Comparison of ENCODE assay signal across 12 cellular contexts in genomic region chr11:44530413-44531115, GRCh38. TPM values are rescaled to one million over a fixed set of nuclear protein-coding genes. Genes with fewer than 3 reads are reported as not detected.
DNase-seq lines count a peak whose midpoint lies in the region; ATAC-seq and TF ChIP-seq lines count a peak whose summit lies in the region.
"Had no signal": no experiment of that assay in that cellular context is flagged by ENCODE, and none has a peak within 500 bp of the region (broad histone marks: within the 10 kb centered on the region; RNA-seq: fewer than 3 reads in every experiment).

No MANE protein-coding gene starts in this region.

- peak overlapping the region; percentile 8 for H3K4me3 Mint-ChIP-seq in activated CD8-positive, alpha-beta memory T cell treated with anti-CD3 and anti-CD28 coated beads, Interleukin-2, amount 10 ng/mL, durations not matched to agents 7 days and 5 days

- H3K36me3 Mint-ChIP-seq in activated CD8-positive, alpha-beta memory T cell treated with anti-CD3 and anti-CD28 coated beads, Interleukin-2, amount 10 ng/mL, durations not matched to agents 7 days and 5 days, result peaks cover 2% of the 10 kb centered on the region

- H3K4me1 ChIP-seq in left ventricle myocardium inferior, result peaks cover 9% of the 10 kb centered on the region
- H3K4me1 ChIP-seq: foreskin keratinocyte had no signal

- peaks cover 10% of the 10 kb centered on the region for H3K27me3 ChIP-seq in left ventricle myocardium inferior (ENCODE audit: low read depth)

- H3K36me3 ChIP-seq in left ventricle myocardium inferior, result no peaks in the 10 kb centered on the region

- ATAC-seq in activated CD8-positive, alpha-beta memory T cell treated with anti-CD3 and anti-CD28 coated beads, Interleukin-2, amount 10 ng/mL, durations not matched to agents 7 days and 5 days, result peak; percentile 98
- ATAC-seq in SK-N-SH treated with all-trans-retinoic acid at 6 μM for 48 hours, result peak; percentile 52; the same call in 2 of the 3 replicates
- ATAC-seq: foreskin keratinocyte had no signal

- POLR2A ChIA-PET in HEK293T (lab: Yijun Ruan, JAX), result no interaction called here

- no peak overlapping the region for H3K4me3 ChIP-seq in left ventricle myocardium inferior

- peaks cover 2% of the 10 kb centered on the region for H3K27me3 Mint-ChIP-seq in activated CD8-positive, alpha-beta memory T cell treated with anti-CD3 and anti-CD28 coated beads, Interleukin-2, amount 10 ng/mL, durations not matched to agents 7 days and 5 days

- intact Hi-C loops in left ventricle myocardium inferior (cut with micrococcal nuclease), result loop anchor here (10.0 kb wide), 2 partner anchors 396 to 436 kb away; partner anchors contain the start of gene EXT2

- H3K27ac Mint-ChIP-seq in activated CD8-positive, alpha-beta memory T cell treated with anti-CD3 and anti-CD28 coated beads, Interleukin-2, amount 10 ng/mL, durations not matched to agents 7 days and 5 days, result peak overlapping the region; percentile 96

- peak; percentile 77 for DNase-seq in activated CD8-positive, alpha-beta memory T cell treated with anti-CD3 and anti-CD28 coated beads, Interleukin-2, amount 10 ng/mL, durations not matched to agents 7 days and 5 days
- no peak for DNase-seq in activated CD8-positive, alpha-beta memory T cell treated with anti-CD3 and anti-CD28 coated beads, Interleukin-2, amount 50 U/mL, for 48 hours
- peak; percentile 8 for DNase-seq in central memory CD4-positive, alpha-beta T cell
- peak; percentile 4 for DNase-seq in stimulated activated CD4-positive, alpha-beta T cell treated with anti-CD3 and anti-CD28 coated beads, Interleukin-2, amount 100 ng/mL, for 4 hours (ENCODE audit: low read depth)
- DNase-seq in HEK293T (ENCODE audit: extremely low spot score), result no peak
- no peak for DNase-seq in left ventricle myocardium inferior
- DNase-seq in NCI-H1105 (lab: John Stamatoyannopoulos, UW), result no peak
- DNase-seq: cerebellar nuclear complex, foreskin keratinocyte, NCI-H1417 treated with DMSO at 0.1 percent for 48 hours, NCI-H748 treated with DMSO at 0.1 percent for 48 hours had no signal

- TF ChIP-seq CTCF in left ventricle myocardium inferior (IDR thresholded peaks at IDR 0.05; ENCODE audit: borderline replicate concordance), result no peak

- H3K9me3 ChIP-seq in left ventricle myocardium inferior (replicated peaks), result no peaks in the 10 kb centered on the region

- no peak overlapping the region for H3K27ac ChIP-seq in left ventricle myocardium inferior (replicated peaks)
- H3K27ac ChIP-seq: foreskin keratinocyte had no signal

- CTCF ChIA-PET in activated CD8-positive, alpha-beta memory T cell treated with anti-CD3 and anti-CD28 coated beads, Interleukin-2, amount 10 ng/mL, durations not matched to agents 7 days and 5 days (lab: Charles Lee), result interaction anchor here (0.9 kb wide), 1 partner anchor 86 kb away, joined by 3 read pairs; no protein-coding TSS in a partner anchor
- CTCF ChIA-PET in HEK293T (lab: Yijun Ruan, JAX), result no interaction called here

- H3K4me1 Mint-ChIP-seq in activated CD8-positive, alpha-beta memory T cell treated with anti-CD3 and anti-CD28 coated beads, Interleukin-2, amount 10 ng/mL, durations not matched to agents 7 days and 5 days, result peaks cover 40% of the 10 kb centered on the region

- H3K9me3 Mint-ChIP-seq in activated CD8-positive, alpha-beta memory T cell treated with anti-CD3 and anti-CD28 coated beads, Interleukin-2, amount 10 ng/mL, durations not matched to agents 7 days and 5 days (ENCODE audit: low read depth), result no peaks in the 10 kb centered on the region

TF ChIP-seq in SK-N-SH treated with all-trans-retinoic acid at 6 μM for 48 hours, 23 proteins besides CTCF, POLR2A, EP300 and RAD21:
- TF ChIP-seq TCF4 (CRISPR knock-in tag; IDR thresholded peaks at IDR 0.05; ENCODE audit: borderline replicate concordance) (no peak), CREB5 (CRISPR knock-in tag; IDR thresholded peaks at IDR 0.05; ENCODE audit: low read depth) (no peak), ZNF70 (CRISPR knock-in tag; IDR thresholded peaks at IDR 0.05) (no peak), ISL1 (CRISPR knock-in tag; IDR thresholded peaks at IDR 0.05) (no peak), ZNF8 (CRISPR knock-in tag; IDR thresholded peaks at IDR 0.05) (no peak), TOX (CRISPR knock-in tag; IDR thresholded peaks at IDR 0.05; ENCODE audit: borderline replicate concordance) (no peak), GLIS3 (CRISPR knock-in tag; IDR thresholded peaks at IDR 0.05) (no peak), ESRRG (CRISPR knock-in tag; IDR thresholded peaks at IDR 0.05) (no peak), PPARA (CRISPR knock-in tag; IDR thresholded peaks at IDR 0.05; ENCODE audit: borderline replicate concordance) (no peak), ARNTL (CRISPR knock-in tag; IDR thresholded peaks at IDR 0.05; ENCODE audit: borderline replicate concordance, low read depth) (no peak), CSRNP3 (CRISPR knock-in tag; IDR thresholded peaks at IDR 0.05) (no peak), RARB (CRISPR knock-in tag; IDR thresholded peaks at IDR 0.05) (no peak), ZFP30 (CRISPR knock-in tag; IDR thresholded peaks at IDR 0.05) (no peak)
TF ChIP-seq in SK-N-SH treated with all-trans-retinoic acid at 6 μM for 48 hours: peak in this region for 0.

TF ChIP-seq in HEK293T, 16 proteins besides CTCF, POLR2A, EP300 and RAD21:
- no peak for TF ChIP-seq SP1 (IDR thresholded peaks at IDR 0.05)

RNA-seq across cellular contexts. Expression of gene CD82, which starts 34.9 kb away (rescaled TPM):
- total RNA-seq in activated CD8-positive, alpha-beta memory T cell treated with anti-CD3 and anti-CD28 coated beads, Interleukin-2, amount 10 ng/mL, durations not matched to agents 7 days and 5 days, result 100 to 1,000 TPM in 1 of 2 experiments, 10 to 100 TPM in 1; 90.2 to 285 TPM
- total RNA-seq in left ventricle myocardium inferior, result 49.6 TPM

Comparison
In these comparisons a context has a peak if more than half of its experiments do, and no peak if none do; other contexts are left out.
1. DNase-seq: peak in activated CD8-positive, alpha-beta memory T cell treated with anti-CD3 and anti-CD28 coated beads, Interleukin-2, amount 10 ng/mL, durations not matched to agents 7 days and 5 days (single experiment), central memory CD4-positive, alpha-beta T cell (single experiment) and stimulated activated CD4-positive, alpha-beta T cell treated with anti-CD3 and anti-CD28 coated beads, Interleukin-2, amount 100 ng/mL, for 4 hours (single experiment); none in activated CD8-positive, alpha-beta memory T cell treated with anti-CD3 and anti-CD28 coated beads, Interleukin-2, amount 50 U/mL, for 48 hours (single experiment), HEK293T (single experiment), left ventricle myocardium inferior (single experiment) and NCI-H1105 (single experiment).